ENCODE assay signal across 13 cellular contexts in the genomic region with DNA sequence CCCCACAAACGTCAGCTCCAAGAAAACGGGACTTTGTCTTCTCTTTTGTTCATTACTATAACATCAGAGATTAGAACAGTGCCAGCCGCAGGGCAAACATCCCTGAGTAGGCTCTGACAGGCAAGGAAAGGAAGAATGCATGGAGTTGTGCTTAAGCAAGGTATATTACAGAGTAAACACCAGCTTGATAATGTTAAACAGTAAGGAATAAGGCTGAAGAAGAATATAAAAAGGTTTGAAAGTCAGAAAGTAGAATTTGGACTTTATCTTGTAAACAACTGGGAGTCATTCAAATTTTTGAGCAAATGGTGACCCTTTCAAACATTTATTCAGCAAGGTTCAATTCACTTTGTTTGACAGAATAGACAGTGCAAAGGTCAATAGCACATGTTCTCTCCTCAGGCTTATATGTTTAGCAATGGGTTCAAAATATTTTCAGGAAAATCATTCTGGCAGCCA. TPM values are rescaled to one million over a fixed set of nuclear protein-coding genes. Genes with fewer than 3 reads are reported as not detected.
DNase-seq lines count a peak whose midpoint lies in the region; ATAC-seq and TF ChIP-seq lines count a peak whose summit lies in the region.
"Had no signal": no experiment of that assay in that cellular context is flagged by ENCODE, and none has a peak within 500 bp of the region (broad histone marks: within the 10 kb centered on the region; RNA-seq: fewer than 3 reads in every experiment).

No MANE protein-coding gene starts in this region.

- H3K27ac ChIP-seq in colonic mucosa (peak overlapping the region; percentile 10), transverse colon (peak overlapping the region; percentile 17 to 72 (median 56))
- H3K27ac ChIP-seq: BLaER1 had no signal

- H3K27me3 ChIP-seq in colonic mucosa (no peaks in the 10 kb centered on the region), transverse colon (no peaks in the 10 kb centered on the region)
- H3K27me3 ChIP-seq: BLaER1 had no signal

- no peak for TF ChIP-seq POLR2A in transverse colon (IDR thresholded peaks at IDR 0.05)

- ATAC-seq in left colon (peak; percentile 93), mucosa of descending colon (peak; percentile 95)
- ATAC-seq in stimulated activated naive CD8-positive, alpha-beta T cell treated with anti-CD3 and anti-CD28 coated beads, Interleukin-15, Interleukin-2, amounts not matched to agents 100 U/mL and 50 U/mL, for 24 hours, result no peak
- ATAC-seq: GM23338 had no signal

- WGBS in transverse colon (ENCODE audit: low coverage in 1 of 2), 2 donors, result 53 to 59% methylated on average over 3 of the region's 3 CpGs

- intact Hi-C loops in colonic mucosa (cut with DNase I) (no loop called here), left colon (cut with DNase I, micrococcal nuclease) (no loop called here), mucosa of descending colon (cut with DNase I, micrococcal nuclease) (no loop called here), transverse colon (cut with DNase I; ENCODE audit: low total_unique reads) (no loop called here)

- peak; percentile 65 for DNase-seq in colonic mucosa
- peak; percentile 59 to 75 for DNase-seq in left colon
- peak in 2 of 3 donors; percentile 64 to 81 for DNase-seq in mucosa of descending colon
- DNase-seq in transverse colon, result peak; percentile 71
- no peak for DNase-seq in NCI-H748 treated with DMSO at 0.1 percent for 48 hours (lab: John Stamatoyannopoulos, UW)
- no peak for DNase-seq in stimulated activated naive CD8-positive, alpha-beta T cell treated with anti-CD3 and anti-CD28 coated beads, Interleukin-15, Interleukin-2, amounts not matched to agents 100 U/mL and 50 U/mL, for 24 hours
- no peak for DNase-seq in activated CD4-positive, CD25-positive, alpha-beta regulatory T cell (lab: John Stamatoyannopoulos, UW)
- no peak for DNase-seq in hepatic stellate cell (ENCODE audit: low spot score)
- DNase-seq: Calu3, DMS 273 treated with DMSO at 0.1 percent for 48 hours, H7 had no signal

- no peak for TF ChIP-seq EP300 in transverse colon (IDR thresholded peaks at IDR 0.05; ENCODE audit: low read depth)

- H3K4me1 ChIP-seq in colonic mucosa (no peaks in the 10 kb centered on the region), mucosa of descending colon (ENCODE audit: low read depth) (peaks cover 10% of the 10 kb centered on the region), transverse colon (peaks cover 0 to 23% (median 12%) of the 10 kb centered on the region in 4 donors)

- no peak overlapping the region for H3K4me3 ChIP-seq in colonic mucosa
- H3K4me3 ChIP-seq in mucosa of descending colon, result no peak overlapping the region
- no peak overlapping the region for H3K4me3 ChIP-seq in transverse colon
- H3K4me3 ChIP-seq: BLaER1, GM23338 had no signal

- TF ChIP-seq CTCF in colonic mucosa (IDR thresholded peaks at IDR 0.05) (no peak), mucosa of descending colon (IDR thresholded peaks at IDR 0.05) (no peak), transverse colon (IDR thresholded peaks at IDR 0.05) (no peak)

- H3K9me3 ChIP-seq in colonic mucosa (no peaks in the 10 kb centered on the region), mucosa of descending colon (no peaks in the 10 kb centered on the region), transverse colon (no peaks in the 10 kb centered on the region)
- H3K9me3 ChIP-seq: BLaER1 had no signal

- in situ Hi-C loops in transverse colon (cut with MboI; ENCODE audit: low pct_ligation_motif_present in 1 of 4, low pct_unique_long_range_greater_than_20kb in 1 of 4, low sequenced_read_pairs in 3 of 4), result no loop called here

- no peak overlapping the region for H3K9ac ChIP-seq in colonic mucosa (ENCODE audit: low read depth in 2 of 2, low read length in 2 of 2)
- H3K9ac ChIP-seq: BLaER1 had no signal

- H3K36me3 ChIP-seq in colonic mucosa (no peaks in the 10 kb centered on the region), mucosa of descending colon (ENCODE audit: low read depth) (no peaks in the 10 kb centered on the region), transverse colon (no peaks in the 10 kb centered on the region)

RNA-seq across cellular contexts. Expression of a gene that starts 11.0 kb away (rescaled TPM):
- 10 to 100 TPM; 13.6 to 15.7 TPM for total RNA-seq in colonic mucosa
- 10 to 100 TPM; 11.0 to 11.9 TPM for total RNA-seq in left colon
- 10 to 100 TPM in 2 of 3 donors, 1 to 10 TPM in 1; 10.0 to 15.6 (median 12.3) TPM for total RNA-seq in mucosa of descending colon
- total RNA-seq in transverse colon, result 10 to 100 TPM in 2 of 4 donors, 1 to 10 TPM in 2; 2.2 to 21.4 (median 13.1) TPM

Comparison
In these comparisons a context has a peak if more than half of its experiments do, and no peak if none do; other contexts are left out.
1. DNase-seq: peak in colonic mucosa (single experiment), left colon (2 of 2), mucosa of descending colon (2 of 3) and transverse colon (single experiment); none in NCI-H748 treated with DMSO at 0.1 percent for 48 hours (single experiment), stimulated activated naive CD8-positive, alpha-beta T cell treated with anti-CD3 and anti-CD28 coated beads, Interleukin-15, Interleukin-2, amounts not matched to agents 100 U/mL and 50 U/mL, for 24 hours (single experiment), activated CD4-positive, CD25-positive, alpha-beta regulatory T cell (0 of 4) and hepatic stellate cell (single experiment).